ENCODE assay signal across 8 cellular contexts in genomic region chr2:108594132-108594981, GRCh38.
DNase-seq lines count a peak whose midpoint lies in the region; ATAC-seq, FAIRE-seq and TF ChIP-seq lines count a peak whose summit lies in the region.

No MANE protein-coding gene starts in this region.

- DNase-seq in GM10248 (ENCODE audit: extremely low spot score) (peak; percentile 49), KBM-7 (peak; percentile 84), adipocyte (ENCODE audit: low read depth) (peak; percentile 81), keratinocyte (ENCODE audit: low read depth, low spot score) (no peak), stromal cell of bone marrow (ENCODE audit: low read depth) (peak; percentile 83), HuH-7 (ENCODE audit: low spot score) (no peak), NK-92 (lab: John Stamatoyannopoulos, UW; ENCODE audit: unreplicated experiment) (no peak)

- H3K36me3 ChIP-seq in adipocyte (ENCODE audit: control insufficient read depth, insufficient read depth, low read length, severe bottlenecking), result no peaks in the 10 kb centered on the region
- no peaks in the 10 kb centered on the region for H3K36me3 ChIP-seq in keratinocyte (ENCODE audit: control insufficient read depth in 2 of 2, extremely low read depth in 1 of 2, insufficient read depth in 2 of 2, low read length in 2 of 2)

- H3K9me3 ChIP-seq in adipocyte (ENCODE audit: control insufficient read depth, low read length) (no peaks in the 10 kb centered on the region), keratinocyte (ENCODE audit: control insufficient read depth, low read depth, low read length) (no peaks in the 10 kb centered on the region)

- H3K9me1 ChIP-seq in keratinocyte (ENCODE audit: control insufficient read depth, extremely low read depth, insufficient read depth, low read length), result no peaks in the 10 kb centered on the region

- TF ChIP-seq CTCF in GM10248 (IDR thresholded peaks at IDR 0.05; ENCODE audit: control extremely low read depth, extremely low read depth, low read depth, missing control alignments) (no peak), keratinocyte (optimal IDR thresholded peaks at IDR 0.05 in 1 of 3, IDR thresholded peaks at IDR 0.05 in 1 of 3, conservative IDR thresholded peaks at IDR 0.05 in 1 of 3; ENCODE audit: extremely low read depth in 1 of 3, insufficient read depth in 2 of 3, low read length in 3 of 3) (no peak)

- dilution Hi-C loops in keratinocyte (cut with MboI; ENCODE audit: extremely low pct_ligation_motif_present, low sequenced_read_pairs), result no loop called here

- H3K27me3 ChIP-seq in adipocyte (replicated peaks; ENCODE audit: control insufficient read depth, insufficient read depth, low read length) (no peaks in the 10 kb centered on the region), keratinocyte (ENCODE audit: control insufficient read depth, extremely low read depth, insufficient read depth, low read length) (no peaks in the 10 kb centered on the region)

- no peak overlapping the region for H2AFZ ChIP-seq in keratinocyte (ENCODE audit: control insufficient read depth, low read length)

- H3K4me1 ChIP-seq in adipocyte (ENCODE audit: control insufficient read depth, insufficient read depth, low read length) (peaks cover 55% of the 10 kb centered on the region), keratinocyte (ENCODE audit: control insufficient read depth, extremely low read depth, insufficient read depth, low read length) (peaks cover 40% of the 10 kb centered on the region)

- H3K4me3 ChIP-seq in adipocyte (ENCODE audit: low read length) (peak overlapping the region; percentile 36), keratinocyte (ENCODE audit: control insufficient read depth in 2 of 3, extremely low read depth in 1 of 3, insufficient read depth in 2 of 3, low read depth in 1 of 3, low read length in 3 of 3) (peak overlapping the region in 2 of 3 experiments; percentile 41 to 62)

- H4K20me1 ChIP-seq in keratinocyte (ENCODE audit: control insufficient read depth, extremely low read depth, insufficient read depth, low read length), result no peaks in the 10 kb centered on the region

- POLR2A ChIA-PET in GM10248 (lab: Yijun Ruan, JAX), result interaction anchor here (0.8 kb wide), 1 partner anchor 18 kb away, joined by 3 read pairs; no protein-coding TSS in a partner anchor

- peaks cover 42% of the 10 kb centered on the region for H3K79me2 ChIP-seq in keratinocyte (ENCODE audit: control insufficient read depth, insufficient read depth, low read length)

- H3K9ac ChIP-seq in adipocyte (ENCODE audit: low read length), result peak overlapping the region; percentile 23
- H3K9ac ChIP-seq in keratinocyte (ENCODE audit: control insufficient read depth, extremely low read depth, insufficient read depth, low read length), result peak overlapping the region; percentile 65

- FAIRE-seq in keratinocyte (lab: Jason Lieb, UNC), result peak; percentile 52

- ATAC-seq in GM21737 (IDR thresholded peaks at IDR 0.05; ENCODE audit: unreplicated experiment), result peak; percentile 79

- CTCF ChIA-PET in GM10248 (lab: Yijun Ruan, JAX), result interaction anchor here (1.2 to 3.5 kb wide), 6 partner anchors 8 to 42 kb away, joined by 3 to 38 read pairs (median 12); no protein-coding TSS in a partner anchor

- in situ Hi-C loops in KBM-7 (cut with MboI; ENCODE audit: low pct_unique_long_range_greater_than_20kb, low sequenced_read_pairs), result loop anchor here (25.0 kb wide), 1 partner anchor 232 kb away; no protein-coding TSS in a partner anchor

- H3K27ac ChIP-seq in keratinocyte (ENCODE audit: control insufficient read depth, insufficient read depth, low read length), result peak overlapping the region; percentile 93

- H3K4me2 ChIP-seq in keratinocyte (ENCODE audit: control insufficient read depth, extremely low read depth, insufficient read depth, low read depth, low read length), result peak overlapping the region; percentile 86

Comparison
In these comparisons a context has a peak if more than half of its experiments do, and no peak if none do; other contexts are left out.
1. DNase-seq: peak in GM10248 (single experiment), KBM-7 (single experiment), adipocyte (single experiment) and stromal cell of bone marrow (single experiment); none in keratinocyte (single experiment), HuH-7 (single experiment) and NK-92 (single experiment).